Comparison of ENCODE assay signal across 27 cellular contexts in the genomic region with DNA sequence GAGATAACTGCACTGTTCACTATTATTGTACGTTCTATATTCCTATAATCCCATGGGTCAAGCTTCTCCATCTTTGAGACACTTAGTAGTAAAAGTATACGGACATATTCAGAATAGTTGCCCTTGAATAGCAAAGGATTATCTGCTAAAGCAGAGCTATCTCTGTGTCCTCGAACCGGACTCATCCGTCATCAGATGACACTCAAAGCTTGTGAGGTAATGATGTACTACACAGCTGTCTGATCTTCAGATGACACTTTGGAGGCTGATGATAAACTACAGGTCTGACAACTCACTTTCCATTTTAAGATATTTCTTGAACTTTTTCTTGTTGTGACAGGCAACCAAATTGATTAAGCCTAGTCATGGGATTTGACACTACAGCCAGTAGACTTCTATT.
"Had no signal": no experiment of that assay in that cellular context is flagged by ENCODE, and none has a peak within 500 bp of the region (broad histone marks: within the 10 kb centered on the region; RNA-seq: fewer than 3 reads in every experiment).

No MANE protein-coding gene starts in this region.

- H3K4me1 ChIP-seq: adrenal gland, body of pancreas, gastroesophageal sphincter, left lung had no signal

- H3K27me3 ChIP-seq: adrenal gland, body of pancreas, gastroesophageal sphincter, heart right ventricle, left lung had no signal

- ATAC-seq: body of pancreas; gastroesophageal sphincter; left lung; mucosa of descending colon; sciatic nerve; stimulated activated effector memory CD8-positive, alpha-beta T cell treated with anti-CD3 and anti-CD28 coated beads, Interleukin-12 subunit alpha, Interleukin-12 subunit beta, amount 100 ng/mL, for 72 hours had no signal

- DNase-seq: activated CD4-positive, alpha-beta memory T cell treated with anti-CD3 and anti-CD28 coated beads for 36 hours; activated CD4-positive, alpha-beta T cell treated with anti-CD3 and anti-CD28 coated beads, Interleukin-2, amount 10 ng/mL, durations not matched to agents 24 days and 14 days; activated CD4-positive, CD25-positive, alpha-beta regulatory T cell treated with anti-CD3 and anti-CD28 coated beads, Interleukin-2, amount 50 U/mL, for 72 hours; activated CD8-positive, alpha-beta memory T cell treated with anti-CD3 and anti-CD28 coated beads, Interleukin-2, amount 50 U/mL, for 4 hours; activated effector memory CD4-positive, alpha-beta T cell treated with anti-CD3 and anti-CD28 coated beads, Interleukin-2, amount 50 U/mL, for 16 hours; activated naive CD4-positive, alpha-beta T cell treated with anti-CD3 and anti-CD28 coated beads for 36 hours; activated naive CD8-positive, alpha-beta T cell treated with anti-CD3 and anti-CD28 coated beads for 36 hours; activated T-cell treated with anti-CD3 and anti-CD28 coated beads, Interleukin-2, amount 50 U/mL, for 1 hour; adrenal gland; aorta; body of pancreas; caudate nucleus; cortex of kidney; heart right ventricle; left lung; mucosa of descending colon; posterior cingulate gyrus; small intestine; stimulated activated CD4-positive, alpha-beta T cell treated with anti-CD3 and anti-CD28 coated beads, Interleukin-4, amount 100 ng/mL, for 24 hours; T1000; trophoblast cell had no signal

- FAIRE-seq: endothelial cell of umbilical vein, small intestine, urothelium cell line had no signal

- H3K36me3 ChIP-seq: adrenal gland, thoracic aorta had no signal

- H3K27ac ChIP-seq: adrenal gland, body of pancreas, gastroesophageal sphincter, left lung, thoracic aorta had no signal

- H3K4me3 ChIP-seq: adrenal gland, body of pancreas, gastroesophageal sphincter, heart right ventricle, left lung, mucosa of descending colon, thoracic aorta had no signal

- H3K9me3 ChIP-seq: adrenal gland, body of pancreas, gastroesophageal sphincter, left lung, mucosa of descending colon, thoracic aorta had no signal
